1 cellular context compared by ENCODE assay signal in genomic region chr5:132963175-132964104, GRCh38.
TF ChIP-seq lines count a peak whose summit lies in the region.

Gene AFF4 (minus strand): TSS chr5:132963634. CDS start chr5:132937189, 26,445 bp downstream.

TF ChIP-seq in K562, 482 proteins besides CTCF, POLR2A, EP300 and RAD21 (continued from another document and continues in another):
- TF ChIP-seq FOXA1 (IDR thresholded peaks at IDR 0.05; ENCODE audit: borderline replicate concordance): no peak
- TF ChIP-seq ZNF780A (CRISPR knock-in tag; IDR thresholded peaks at IDR 0.05): no peak
- TF ChIP-seq E2F6 (IDR thresholded peaks at IDR 0.05; ENCODE audit: borderline replicate concordance in 1 of 2, extremely low read depth in 1 of 2, insufficient read depth in 1 of 2, insufficient read length in 1 of 2, low read depth in 1 of 2, low read length in 1 of 2, poor library complexity in 1 of 2, severe bottlenecking in 1 of 2): peak; percentile 78 to 90
- peak; percentile 20; the same call in 1 of the 2 replicates for TF ChIP-seq ARID1B (IDR thresholded peaks at IDR 0.05)
- TF ChIP-seq MYC (IDR thresholded peaks at IDR 0.05; ENCODE audit: low read depth, low read length): peak; percentile 80
- TF ChIP-seq MYC (CRISPR knock-in tag; IDR thresholded peaks at IDR 0.05; ENCODE audit: borderline replicate concordance, low read depth): peak; percentile 31; the same call in 1 of the 2 replicates
- peak; percentile 39 for TF ChIP-seq NUFIP1 (IDR thresholded peaks at IDR 0.05; ENCODE audit: partially characterized antibody)
- peak; percentile 5; the same call in 1 of the 2 replicates for TF ChIP-seq NR2C2 (CRISPR knock-in tag; IDR thresholded peaks at IDR 0.05)
- TF ChIP-seq NR2C2 (tag; IDR thresholded peaks at IDR 0.05): peak; percentile 87
- TF ChIP-seq HIVEP1 (CRISPR knock-in tag; IDR thresholded peaks at IDR 0.05): 0 out of 2 replicates have a peak, but pooled peaks have one; percentile 58
- peak; percentile 99 for TF ChIP-seq TOE1 (IDR thresholded peaks at IDR 0.05; ENCODE audit: borderline replicate concordance)
- TF ChIP-seq TOE1 (CRISPR knock-in tag; IDR thresholded peaks at IDR 0.05; ENCODE audit: borderline replicate concordance, low read depth): no peak
- TF ChIP-seq E2F8 (IDR thresholded peaks at IDR 0.05; ENCODE audit: low read depth, partially characterized antibody): no peak
- no peak for TF ChIP-seq PHB2 (IDR thresholded peaks at IDR 0.05; ENCODE audit: low read depth)
- TF ChIP-seq CHD1 (IDR thresholded peaks at IDR 0.05; ENCODE audit: low read length): no peak
- no peak for TF ChIP-seq NELFE (IDR thresholded peaks at IDR 0.05; ENCODE audit: insufficient read depth, insufficient read length)
- no peak for TF ChIP-seq SMARCA5 (IDR thresholded peaks at IDR 0.05)
- TF ChIP-seq TCF15 (CRISPR knock-in tag; IDR thresholded peaks at IDR 0.05): peak; percentile 68; the same call in 1 of the 2 replicates
- no peak for TF ChIP-seq ZNF316 (IDR thresholded peaks at IDR 0.05)
- TF ChIP-seq ZNF592 (IDR thresholded peaks at IDR 0.05): peak; percentile 93
- TF ChIP-seq ZNF740 (CRISPR knock-in tag; IDR thresholded peaks at IDR 0.05): peak; percentile 86; the same call in 1 of the 2 replicates
- TF ChIP-seq ZNF740 (tag; IDR thresholded peaks at IDR 0.05): peak in 1 of 2 experiments; percentile 61; a peak in 1 of 4 replicates
- TF ChIP-seq SRSF7 (optimal IDR thresholded peaks at IDR 0.05; ENCODE audit: low read depth, low read length): no peak
- no peak for TF ChIP-seq IFI16 (CRISPR knock-in tag; IDR thresholded peaks at IDR 0.05)
- peak; percentile 55; the same call in 1 of the 2 replicates for TF ChIP-seq ZNF384 (IDR thresholded peaks at IDR 0.05; ENCODE audit: low read depth, low read length)
- no peak for TF ChIP-seq CSDE1 (IDR thresholded peaks at IDR 0.05)
- TF ChIP-seq SIRT6 (IDR thresholded peaks at IDR 0.05; ENCODE audit: low read depth, low read length): no peak
- no peak for TF ChIP-seq CC2D1A (IDR thresholded peaks at IDR 0.05)
- no peak for TF ChIP-seq HMBOX1 (IDR thresholded peaks at IDR 0.05)
- TF ChIP-seq MAFF (IDR thresholded peaks at IDR 0.05; ENCODE audit: low read length): no peak
- TF ChIP-seq ZMIZ1 (IDR thresholded peaks at IDR 0.05; ENCODE audit: low read depth in 2 of 2, low read length in 2 of 2): 0 out of 4 replicates have a peak, but pooled peaks of 1 of the 2 experiments have one; percentile 8
- no peak for TF ChIP-seq NFIX (CRISPR knock-in tag; IDR thresholded peaks at IDR 0.05; ENCODE audit: low read depth)
- peak; percentile 47; the same call in 1 of the 2 replicates for TF ChIP-seq KLF13 (tag; IDR thresholded peaks at IDR 0.05; ENCODE audit: borderline replicate concordance, low read depth)
- TF ChIP-seq ZNF274 (IDR thresholded peaks at IDR 0.05; ENCODE audit: borderline replicate concordance, low read depth, low read length): no peak
- peak; percentile 20 to 90; a peak in 2 of 4 replicates for TF ChIP-seq ZNF639 (CRISPR knock-in tag; conservative IDR thresholded peaks at IDR 0.05 in 1 of 2, IDR thresholded peaks at IDR 0.05 in 1 of 2)
- TF ChIP-seq MAFK (IDR thresholded peaks at IDR 0.05; ENCODE audit: low read length): no peak
- TF ChIP-seq ZNF232 (CRISPR knock-in tag; IDR thresholded peaks at IDR 0.05): no peak
- TF ChIP-seq AFF4 (CRISPR knock-in tag; IDR thresholded peaks at IDR 0.05): peak; percentile 96
- TF ChIP-seq TEAD1 (CRISPR knock-in tag; IDR thresholded peaks at IDR 0.05): peak; percentile 24 to 68; a peak in 2 of 4 replicates
- TF ChIP-seq ZSCAN29 (IDR thresholded peaks at IDR 0.05): no peak
- TF ChIP-seq GTF2F1 (IDR thresholded peaks at IDR 0.05; ENCODE audit: low read depth, low read length): no peak
- TF ChIP-seq CBX2 (IDR thresholded peaks at IDR 0.05; ENCODE audit: insufficient read depth, low read length, poor library complexity, severe bottlenecking): no peak
- no peak for TF ChIP-seq MIER1 (IDR thresholded peaks at IDR 0.05; ENCODE audit: low read depth)
